ENCODE assay signal across 24 cellular contexts in the genomic region with DNA sequence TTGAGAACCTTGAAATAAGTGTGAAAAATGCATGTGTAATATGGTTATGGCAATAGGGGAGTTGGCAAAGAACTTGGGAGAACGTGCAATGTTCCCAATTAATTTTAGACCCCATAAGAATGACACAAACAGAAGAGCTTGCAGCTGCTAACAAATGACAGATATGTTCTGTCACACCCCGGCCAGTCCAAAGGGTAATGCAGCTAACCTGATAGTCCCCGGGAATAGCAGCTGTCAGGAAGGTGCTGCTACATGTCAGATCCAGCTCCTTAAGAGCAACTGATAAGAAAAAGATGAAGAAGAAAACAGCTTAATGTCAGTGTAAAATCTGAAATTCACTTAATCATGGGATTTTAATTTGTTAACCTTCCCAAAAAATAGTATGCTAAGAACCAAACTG. TPM values are rescaled to one million over a fixed set of nuclear protein-coding genes. Genes with fewer than 3 reads are reported as not detected.
"Had no signal": no experiment of that assay in that cellular context is flagged by ENCODE, and none has a peak within 500 bp of the region (broad histone marks: within the 10 kb centered on the region; RNA-seq: fewer than 3 reads in every experiment).

No MANE protein-coding gene starts in this region.

- FAIRE-seq: endothelial cell of umbilical vein, islet of Langerhans had no signal

- ATAC-seq: foreskin keratinocyte; left lung; naive thymus-derived CD8-positive, alpha-beta T cell; stimulated activated memory B cell treated with anti-CD40 and anti-IgM and Interleukin-4, amounts not matched to agents 10 μg/mL and 1 μg/mL and 100 μg/mL, for 72 hours had no signal

- DNase-seq: cerebellar nuclear complex; colonic mucosa; dermis blood vessel endothelial cell; effector CD4-positive, alpha-beta T cell; endodermal cell; erythroblast; foreskin keratinocyte; hypothalamus; kidney glomerular epithelial cell; left lung; mesendoderm; naive thymus-derived CD8-positive, alpha-beta T cell; spleen; stimulated activated CD4-positive, alpha-beta T cell treated with anti-CD3 and anti-CD28 coated beads, Interleukin-15, amount 100 ng/mL, for 24 hours; stimulated activated CD4-positive, alpha-beta T cell treated with anti-CD3 and anti-CD28 coated beads, Interleukin-1b, Interleukin-23, amount 100 ng/mL, for 48 hours; stimulated activated CD4-positive, alpha-beta T cell treated with anti-CD3 and anti-CD28 coated beads, Interleukin-4, amount 100 ng/mL, for 24 hours; tibial artery; upper lobe of left lung; uterus had no signal

- H3K27ac ChIP-seq: colonic mucosa, foreskin keratinocyte, left lung, neutrophil, spleen, tibial artery, upper lobe of left lung, uterus had no signal

- H3K36me3 ChIP-seq: colonic mucosa, left lung, neutrophil, spleen, tibial artery, upper lobe of left lung, uterus had no signal

- H3K4me3 ChIP-seq: colonic mucosa, left lung, lung, spleen, tibial artery, upper lobe of left lung, uterus had no signal

- H3K9me3 ChIP-seq: colonic mucosa, left lung, neutrophil, spleen, tibial artery, upper lobe of left lung, uterus had no signal

- H3K27me3 ChIP-seq: colonic mucosa, foreskin keratinocyte, left lung, neutrophil, spleen, tibial artery, upper lobe of left lung, uterus had no signal

- H3K4me1 ChIP-seq: colonic mucosa, foreskin keratinocyte, left lung, spleen, upper lobe of left lung, uterus had no signal

RNA-seq across cellular contexts. Expression of a gene that starts 30.4 kb away (rescaled TPM):
- total RNA-seq: naive thymus-derived CD8-positive, alpha-beta T cell had no signal
- polyA plus RNA-seq: naive thymus-derived CD8-positive, alpha-beta T cell had no signal
